7 cellular contexts compared by ENCODE assay signal in genomic region chr4:109558086-109558485, GRCh38. TPM values are rescaled to one million over a fixed set of nuclear protein-coding genes. Genes with fewer than 3 reads are reported as not detected.
DNase-seq lines count a peak whose midpoint lies in the region; ATAC-seq and TF ChIP-seq lines count a peak whose summit lies in the region.
"Not testable (repeated sequence)": the region's sequence is repeated elsewhere in the genome, so short reads cannot be mapped to it uniquely, and the experiment has no call there.

No MANE protein-coding gene starts in this region.

- H3K9me3 Mint-ChIP-seq in activated CD4-positive, alpha-beta memory T cell treated with anti-CD3 and anti-CD28 coated beads for 36 hours; activated naive CD4-positive, alpha-beta T cell treated with anti-CD3 and anti-CD28 coated beads, Interleukin-2, amount 10 ng/mL, durations not matched to agents 7 days and 5 days; nephron; stimulated activated naive B cell treated with anti-CD40 and anti-IgM and Interleukin-4, amounts not matched to agents 10 μg/mL and 1 μg/mL and 100 μg/mL, for 72 hours: not testable (repeated sequence)
- peaks cover 13% of the 10 kb centered on the region for H3K9me3 Mint-ChIP-seq in endodermal cell

- 94% methylated on average over 4 to 6 of the region's 6 CpGs for WGBS in endodermal cell (ENCODE audit: insufficient coverage in 1 of 2, insufficient read length in 1 of 2), 2 experiments

- not testable (repeated sequence) for H3K9ac ChIP-seq in DND-41 (ENCODE audit: low read depth, low read length); endodermal cell (ENCODE audit: extremely low read depth, low read length, poor library complexity, severe bottlenecking)

- H3K4me1 Mint-ChIP-seq in activated CD4-positive, alpha-beta memory T cell treated with anti-CD3 and anti-CD28 coated beads for 36 hours (ENCODE audit: low read depth), result peaks cover 33% of the 10 kb centered on the region
- H3K4me1 Mint-ChIP-seq in activated naive CD4-positive, alpha-beta T cell treated with anti-CD3 and anti-CD28 coated beads, Interleukin-2, amount 10 ng/mL, durations not matched to agents 7 days and 5 days, result peaks cover 34% of the 10 kb centered on the region
- not testable (repeated sequence) for H3K4me1 Mint-ChIP-seq in endodermal cell
- peaks cover 16% of the 10 kb centered on the region for H3K4me1 Mint-ChIP-seq in nephron
- peaks cover 10 to 25% of the 10 kb centered on the region in 2 donors for H3K4me1 Mint-ChIP-seq in stimulated activated naive B cell treated with anti-CD40 and anti-IgM and Interleukin-4, amounts not matched to agents 10 μg/mL and 1 μg/mL and 100 μg/mL, for 72 hours

- peaks cover 34% of the 10 kb centered on the region for H3K4me1 ChIP-seq in DND-41 (ENCODE audit: insufficient read depth, low read length)
- H3K4me1 ChIP-seq in endodermal cell (ENCODE audit: control insufficient read depth, insufficient read depth, low read length), result not testable (repeated sequence)

- not testable (repeated sequence) for TF ChIP-seq CTCF in DND-41 (IDR thresholded peaks at IDR 0.05; ENCODE audit: borderline replicate concordance, extremely low read depth, low read length, poor library complexity, severe bottlenecking); endodermal cell (conservative IDR thresholded peaks at IDR 0.05); nephron (IDR thresholded peaks at IDR 0.05; ENCODE audit: unreplicated experiment in 3 of 3)

- H3K4me2 ChIP-seq in DND-41 (ENCODE audit: insufficient read depth, low read length), result peak overlapping the region; percentile 67; the same call in 1 of the 2 replicates

- not testable (repeated sequence) for H3K9me3 ChIP-seq in DND-41 (ENCODE audit: insufficient read depth, low read length, severe bottlenecking); endodermal cell (ENCODE audit: control insufficient read depth, low read length)

- H4K20me1 ChIP-seq in DND-41 (ENCODE audit: insufficient read depth, low read length), result not testable (repeated sequence)

- H3K27ac Mint-ChIP-seq in activated CD4-positive, alpha-beta memory T cell treated with anti-CD3 and anti-CD28 coated beads for 36 hours, result peak overlapping the region; percentile 62
- peak overlapping the region; percentile 99 for H3K27ac Mint-ChIP-seq in activated naive CD4-positive, alpha-beta T cell treated with anti-CD3 and anti-CD28 coated beads, Interleukin-2, amount 10 ng/mL, durations not matched to agents 7 days and 5 days
- not testable (repeated sequence) for H3K27ac Mint-ChIP-seq in endodermal cell, nephron
- H3K27ac Mint-ChIP-seq in stimulated activated naive B cell treated with anti-CD40 and anti-IgM and Interleukin-4, amounts not matched to agents 10 μg/mL and 1 μg/mL and 100 μg/mL, for 72 hours, result peak overlapping the region; percentile 59

- H3K36me3 ChIP-seq in DND-41 (ENCODE audit: insufficient read depth, low read length); endodermal cell (ENCODE audit: control insufficient read depth, insufficient read depth, low read length): not testable (repeated sequence)

- not testable (repeated sequence) for H2AFZ ChIP-seq in DND-41 (ENCODE audit: low read depth, low read length)

- not testable (repeated sequence) for H3K4me3 Mint-ChIP-seq in activated CD4-positive, alpha-beta memory T cell treated with anti-CD3 and anti-CD28 coated beads for 36 hours; endodermal cell; stimulated activated naive B cell treated with anti-CD40 and anti-IgM and Interleukin-4, amounts not matched to agents 10 μg/mL and 1 μg/mL and 100 μg/mL, for 72 hours
- H3K4me3 Mint-ChIP-seq in activated naive CD4-positive, alpha-beta T cell treated with anti-CD3 and anti-CD28 coated beads, Interleukin-2, amount 10 ng/mL, durations not matched to agents 7 days and 5 days, result peak overlapping the region; percentile 96
- peak overlapping the region; percentile 66 to 75 (median 70) for H3K4me3 Mint-ChIP-seq in nephron

- not testable (repeated sequence) for H3K27ac ChIP-seq in DND-41 (ENCODE audit: low read length); endodermal cell (ENCODE audit: low read depth, low read length)

- POLR2A ChIA-PET in activated CD4-positive, alpha-beta memory T cell treated with anti-CD3 and anti-CD28 coated beads for 36 hours (lab: Charles Lee), result interaction anchor here (1.5 to 3.4 kb wide), 2 partner anchors 10 to 125 kb away, joined by 5 to 25 read pairs; partner anchors contain the start of gene SEC24B

- ATAC-seq in DND-41 (ENCODE audit: insufficient read depth, low read depth); stimulated activated naive B cell treated with anti-CD40 and anti-IgM and Interleukin-4, amounts not matched to agents 10 μg/mL and 1 μg/mL and 100 μg/mL, for 72 hours (replicated peaks): not testable (repeated sequence)

- peaks cover 13% of the 10 kb centered on the region for H3K36me3 Mint-ChIP-seq in activated CD4-positive, alpha-beta memory T cell treated with anti-CD3 and anti-CD28 coated beads for 36 hours
- H3K36me3 Mint-ChIP-seq in activated naive CD4-positive, alpha-beta T cell treated with anti-CD3 and anti-CD28 coated beads, Interleukin-2, amount 10 ng/mL, durations not matched to agents 7 days and 5 days, result peaks cover 49% of the 10 kb centered on the region
- H3K36me3 Mint-ChIP-seq in endodermal cell (ENCODE audit: low read depth), result peaks cover 19% of the 10 kb centered on the region
- H3K36me3 Mint-ChIP-seq in nephron (ENCODE audit: low read depth), result peaks cover 10% of the 10 kb centered on the region
- H3K36me3 Mint-ChIP-seq in stimulated activated naive B cell treated with anti-CD40 and anti-IgM and Interleukin-4, amounts not matched to agents 10 μg/mL and 1 μg/mL and 100 μg/mL, for 72 hours, result peaks cover 10 to 18% of the 10 kb centered on the region in 2 donors

- intact Hi-C loops in activated CD4-positive, alpha-beta memory T cell treated with anti-CD3 and anti-CD28 coated beads for 36 hours (cut with micrococcal nuclease), result not testable (repeated sequence)

- H3K4me3 ChIP-seq in DND-41 (ENCODE audit: low read depth in 1 of 2, low read length in 2 of 2); endodermal cell (ENCODE audit: low read length): not testable (repeated sequence)

- DNase-seq in DND-41, result peak; percentile 49
- DNase-seq in RPMI7951 (ENCODE audit: low read depth), result peak; percentile 2
- DNase-seq in activated CD4-positive, alpha-beta memory T cell treated with anti-CD3 and anti-CD28 coated beads for 36 hours, result peak; percentile 53
- peak; percentile 44 for DNase-seq in activated naive CD4-positive, alpha-beta T cell treated with anti-CD3 and anti-CD28 coated beads, Interleukin-2, amount 10 ng/mL, durations not matched to agents 7 days and 5 days
- DNase-seq in endodermal cell, result peak; percentile 49
- not testable (repeated sequence) for DNase-seq in stimulated activated naive B cell treated with anti-CD40 and anti-IgM and Interleukin-4, amounts not matched to agents 10 μg/mL and 1 μg/mL and 100 μg/mL, for 72 hours

- CTCF ChIA-PET in activated CD4-positive, alpha-beta memory T cell treated with anti-CD3 and anti-CD28 coated beads for 36 hours (lab: Charles Lee), result interaction anchor here (0.6 to 1.6 kb wide), 2 partner anchors 101 to 145 kb away, joined by 3 to 4 read pairs; partner anchors contain the start of gene CASP6
- CTCF ChIA-PET in activated naive CD4-positive, alpha-beta T cell treated with anti-CD3 and anti-CD28 coated beads, Interleukin-2, amount 10 ng/mL, durations not matched to agents 7 days and 5 days (lab: Charles Lee), result not testable (repeated sequence)

- not testable (repeated sequence) for H3K27me3 ChIP-seq in DND-41 (ENCODE audit: insufficient read depth, low read length, poor library complexity)
- H3K27me3 ChIP-seq in endodermal cell (ENCODE audit: control insufficient read depth, insufficient read depth, low read length, poor library complexity, severe bottlenecking), result peaks cover 53% of the 10 kb centered on the region

- peaks cover 41% of the 10 kb centered on the region for H3K79me2 ChIP-seq in DND-41 (ENCODE audit: insufficient read depth, low read length)

- not testable (repeated sequence) for H3K27me3 Mint-ChIP-seq in activated CD4-positive, alpha-beta memory T cell treated with anti-CD3 and anti-CD28 coated beads for 36 hours; activated naive CD4-positive, alpha-beta T cell treated with anti-CD3 and anti-CD28 coated beads, Interleukin-2, amount 10 ng/mL, durations not matched to agents 7 days and 5 days; stimulated activated naive B cell treated with anti-CD40 and anti-IgM and Interleukin-4, amounts not matched to agents 10 μg/mL and 1 μg/mL and 100 μg/mL, for 72 hours
- H3K27me3 Mint-ChIP-seq in endodermal cell (ENCODE audit: insufficient read depth) (peaks cover 36% of the 10 kb centered on the region), nephron (ENCODE audit: low read depth) (peaks cover 20% of the 10 kb centered on the region)

RNA-seq across cellular contexts. Expression of gene MCUB, which starts 2.0 kb away (rescaled TPM):
- 47.5 and 51.3 TPM in 2 replicates for total RNA-seq in RPMI7951 (2014; rRNA removed; shearing (Covaris generic))
- total RNA-seq in activated CD4-positive, alpha-beta memory T cell treated with anti-CD3 and anti-CD28 coated beads for 36 hours, result 10 to 100 TPM; 76.7 to 80.5 TPM
- total RNA-seq in endodermal cell, result 1 to 10 TPM in 1 of 2 donors, under 1 TPM in 1; 1.00 to 5.2 TPM
- 4.1 TPM for polyA plus RNA-seq in endodermal cell (2013, experiment 1 of 2)
- 2.5 TPM for polyA plus RNA-seq in endodermal cell (2013, experiment 2 of 2)
